Comparison of ENCODE assay signal across 8 cellular contexts in the genomic region with DNA sequence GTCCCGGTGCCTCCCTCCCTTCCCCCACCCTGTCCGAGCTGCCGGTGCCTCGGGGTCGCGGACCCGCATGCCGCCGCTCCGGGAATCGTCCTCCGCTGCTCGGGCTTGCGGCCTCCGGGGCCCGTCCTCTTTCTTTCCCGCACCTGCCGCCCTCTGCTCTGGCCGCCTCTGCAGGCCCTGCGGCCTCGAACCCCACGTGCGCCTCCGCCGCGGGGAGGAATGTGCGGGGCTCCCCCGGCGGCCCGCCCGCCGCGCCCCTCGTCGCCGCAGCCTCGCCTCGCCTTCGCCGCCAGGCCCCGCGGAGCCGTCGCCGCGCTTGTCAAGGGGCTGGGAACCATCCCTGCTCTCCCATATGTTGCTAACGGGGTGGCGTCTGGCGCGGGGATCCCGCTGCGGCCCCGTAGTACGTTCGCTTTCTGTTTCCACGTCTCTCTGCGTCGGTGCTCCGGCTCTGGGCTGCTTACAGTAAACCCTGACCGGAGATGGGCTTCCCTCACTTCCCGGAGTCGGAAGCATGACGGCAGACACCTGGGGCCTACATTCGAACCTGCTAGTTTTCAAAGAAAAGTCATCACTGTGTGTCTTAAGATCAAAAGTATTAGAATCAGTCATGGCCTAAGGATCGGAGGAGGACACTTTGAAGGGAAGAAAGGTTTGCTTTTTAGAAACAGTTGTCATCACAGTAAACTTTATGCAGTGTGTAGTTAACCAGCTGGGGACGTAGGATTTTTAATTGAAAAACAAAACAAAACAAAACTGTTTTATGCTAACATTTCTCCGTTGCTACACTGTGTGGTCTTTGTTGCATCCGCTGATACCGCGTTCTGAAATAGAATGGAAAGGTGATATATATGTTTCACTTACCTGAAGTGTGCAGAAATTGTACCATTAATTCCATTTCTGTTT.
DNase-seq lines count a peak whose midpoint lies in the region; ATAC-seq and TF ChIP-seq lines count a peak whose summit lies in the region.

No MANE protein-coding gene starts in this region.

- peaks cover 3 to 14% (median 11%) of the 10 kb centered on the region in 11 experiments; a peak in 18 of 22 replicates for H3K36me3 ChIP-seq in BLaER1 treated with 17β-estradiol and CSF1 and Interleukin-3, amounts not matched to agents 10 nM and 100 nM
- H3K36me3 ChIP-seq in NT2/D1 (ENCODE audit: insufficient read depth, insufficient read length, low read length), result peaks cover 15% of the 10 kb centered on the region
- no peaks in the 10 kb centered on the region for H3K36me3 ChIP-seq in esophagus squamous epithelium
- H3K36me3 ChIP-seq in naive thymus-derived CD4-positive, alpha-beta T cell (ENCODE audit: control insufficient read depth in 2 of 3, insufficient read depth in 3 of 3, low read length in 3 of 3), result peaks cover 0 to 5% (median 0%) of the 10 kb centered on the region in 3 experiments

- POLR2A ChIA-PET in naive thymus-derived CD4-positive, alpha-beta T cell (lab: Charles Lee), result interaction anchor here (1.0 to 2.9 kb wide), 8 partner anchors 8 to 856 kb away, joined by 3 to 22 read pairs (median 4); partner anchors contain the start of genes DBT, EXTL2, SASS6 and SLC35A3

- H3K4me2 ChIP-seq in BLaER1 treated with 17β-estradiol and CSF1 and Interleukin-3, amounts not matched to agents 10 nM and 100 nM, result peak overlapping the region; percentile 60 to 95 (median 82)

- peak overlapping the region; percentile 97 for H3K4me3 Mint-ChIP-seq in activated T-cell treated with anti-CD3 and anti-CD28 coated beads, Interleukin-2, amount 50 U/mL, for 4 hours
- H3K4me3 Mint-ChIP-seq in naive thymus-derived CD4-positive, alpha-beta T cell, result peak overlapping the region; percentile 93 to 99 (median 97)
- peak overlapping the region; percentile 92 to 97 for H3K4me3 Mint-ChIP-seq in stimulated activated naive B cell treated with anti-CD40 and anti-IgM and Interleukin-4, amounts not matched to agents 10 μg/mL and 1 μg/mL and 100 μg/mL, for 72 hours

- TF ChIP-seq CTCF in esophagus squamous epithelium (IDR thresholded peaks at IDR 0.05), result peak in 1 of 6 experiments; percentile 10

- peak; percentile 48 for ATAC-seq in GM19043 (IDR thresholded peaks at IDR 0.05; ENCODE audit: low read depth, unreplicated experiment)
- peak; percentile 51 for ATAC-seq in HG03354 (IDR thresholded peaks at IDR 0.05; ENCODE audit: poor library complexity, severe bottlenecking, unreplicated experiment)
- ATAC-seq in activated T-cell treated with anti-CD3 and anti-CD28 coated beads, Interleukin-2, amount 50 U/mL, for 4 hours, result peak; percentile 75 to 81
- peak; percentile 69 for ATAC-seq in naive thymus-derived CD4-positive, alpha-beta T cell
- peak; percentile 58 to 62 for ATAC-seq in stimulated activated naive B cell treated with anti-CD40 and anti-IgM and Interleukin-4, amounts not matched to agents 10 μg/mL and 1 μg/mL and 100 μg/mL, for 72 hours (replicated peaks)

- H3K27me3 Mint-ChIP-seq in activated T-cell treated with anti-CD3 and anti-CD28 coated beads, Interleukin-2, amount 50 U/mL, for 4 hours (ENCODE audit: low read depth), result no peaks in the 10 kb centered on the region
- H3K27me3 Mint-ChIP-seq in naive thymus-derived CD4-positive, alpha-beta T cell, result no peaks in the 10 kb centered on the region
- H3K27me3 Mint-ChIP-seq in stimulated activated naive B cell treated with anti-CD40 and anti-IgM and Interleukin-4, amounts not matched to agents 10 μg/mL and 1 μg/mL and 100 μg/mL, for 72 hours, result no peaks in the 10 kb centered on the region

- peak overlapping the region; percentile 94 to 99 (median 97) for H3K27ac ChIP-seq in BLaER1 treated with 17β-estradiol and CSF1 and Interleukin-3, amounts not matched to agents 10 nM and 100 nM
- peak overlapping the region; percentile 91 to 100 (median 97) for H3K27ac ChIP-seq in esophagus squamous epithelium
- H3K27ac ChIP-seq in naive thymus-derived CD4-positive, alpha-beta T cell (ENCODE audit: low read depth, low read length), result peak overlapping the region; percentile 99

- H3K4me3 ChIP-seq in BLaER1 treated with 17β-estradiol and CSF1 and Interleukin-3, amounts not matched to agents 10 nM and 100 nM, result peak overlapping the region; percentile 83 to 99 (median 94)
- H3K4me3 ChIP-seq in NT2/D1 (ENCODE audit: insufficient read length, low read depth), result peak overlapping the region; percentile 87
- H3K4me3 ChIP-seq in esophagus squamous epithelium, result peak overlapping the region; percentile 60 to 93 (median 86)
- peak overlapping the region; percentile 70 for H3K4me3 ChIP-seq in naive thymus-derived CD4-positive, alpha-beta T cell (ENCODE audit: low read length)

- peaks cover 54% of the 10 kb centered on the region for H3K4me1 Mint-ChIP-seq in activated T-cell treated with anti-CD3 and anti-CD28 coated beads, Interleukin-2, amount 50 U/mL, for 4 hours (ENCODE audit: low read depth)
- peaks cover 32 to 74% (median 61%) of the 10 kb centered on the region in 7 donors for H3K4me1 Mint-ChIP-seq in naive thymus-derived CD4-positive, alpha-beta T cell
- peaks cover 22 to 50% of the 10 kb centered on the region in 2 donors for H3K4me1 Mint-ChIP-seq in stimulated activated naive B cell treated with anti-CD40 and anti-IgM and Interleukin-4, amounts not matched to agents 10 μg/mL and 1 μg/mL and 100 μg/mL, for 72 hours

- DNase-seq in NT2/D1 (ENCODE audit: low read depth, low spot score) (no peak), esophagus squamous epithelium (lab: John Stamatoyannopoulos, UW) (peak; percentile 5)
- peak; percentile 71 for DNase-seq in activated T-cell treated with anti-CD3 and anti-CD28 coated beads, Interleukin-2, amount 50 U/mL, for 4 hours
- DNase-seq in naive thymus-derived CD4-positive, alpha-beta T cell, result peak; percentile 57 to 91 (median 83)
- DNase-seq in stimulated activated naive B cell treated with anti-CD40 and anti-IgM and Interleukin-4, amounts not matched to agents 10 μg/mL and 1 μg/mL and 100 μg/mL, for 72 hours, result peak; percentile 65

- CTCF ChIA-PET in naive thymus-derived CD4-positive, alpha-beta T cell (lab: Charles Lee), result no interaction called here

- peak overlapping the region; percentile 97 to 100 (median 99) for H3K27ac Mint-ChIP-seq in naive thymus-derived CD4-positive, alpha-beta T cell
- peak overlapping the region; percentile 99 for H3K27ac Mint-ChIP-seq in stimulated activated naive B cell treated with anti-CD40 and anti-IgM and Interleukin-4, amounts not matched to agents 10 μg/mL and 1 μg/mL and 100 μg/mL, for 72 hours

- intact Hi-C loops in esophagus squamous epithelium (cut with DNase I), result no loop called here
- intact Hi-C loops in naive thymus-derived CD4-positive, alpha-beta T cell (cut with micrococcal nuclease), result loop anchor here (1.0 to 5.0 kb wide), 21 partner anchors 8 to 1199 kb away; partner anchors contain the start of genes AGL (in 2 of the 2), DBT (in 2 of the 2), RTCA (in 2 of the 2) and SLC35A3 (in 2 of the 2)

- H3K9me3 Mint-ChIP-seq in activated T-cell treated with anti-CD3 and anti-CD28 coated beads, Interleukin-2, amount 50 U/mL, for 4 hours, result no peaks in the 10 kb centered on the region
- H3K9me3 Mint-ChIP-seq in naive thymus-derived CD4-positive, alpha-beta T cell, result peaks cover 0 to 1% (median 0%) of the 10 kb centered on the region in 11 donors
- peaks cover 0 to 2% of the 10 kb centered on the region in 2 donors for H3K9me3 Mint-ChIP-seq in stimulated activated naive B cell treated with anti-CD40 and anti-IgM and Interleukin-4, amounts not matched to agents 10 μg/mL and 1 μg/mL and 100 μg/mL, for 72 hours

- H3K27me3 ChIP-seq in BLaER1 treated with 17β-estradiol and CSF1 and Interleukin-3, amounts not matched to agents 10 nM and 100 nM, result no peaks in the 10 kb centered on the region
- no peaks in the 10 kb centered on the region for H3K27me3 ChIP-seq in NT2/D1 (ENCODE audit: insufficient read depth, insufficient read length)
- no peaks in the 10 kb centered on the region for H3K27me3 ChIP-seq in esophagus squamous epithelium
- H3K27me3 ChIP-seq in naive thymus-derived CD4-positive, alpha-beta T cell (ENCODE audit: control insufficient read depth in 2 of 2, insufficient read depth in 2 of 2, low read length in 2 of 2), result no peaks in the 10 kb centered on the region

- peaks cover 14% of the 10 kb centered on the region for H3K36me3 Mint-ChIP-seq in activated T-cell treated with anti-CD3 and anti-CD28 coated beads, Interleukin-2, amount 50 U/mL, for 4 hours (ENCODE audit: insufficient read depth)
- peaks cover 0 to 16% (median 7%) of the 10 kb centered on the region in 5 donors for H3K36me3 Mint-ChIP-seq in naive thymus-derived CD4-positive, alpha-beta T cell
- peaks cover 13 to 26% of the 10 kb centered on the region in 2 donors for H3K36me3 Mint-ChIP-seq in stimulated activated naive B cell treated with anti-CD40 and anti-IgM and Interleukin-4, amounts not matched to agents 10 μg/mL and 1 μg/mL and 100 μg/mL, for 72 hours

- H4K20me1 ChIP-seq in BLaER1 treated with 17β-estradiol and CSF1 and Interleukin-3, amounts not matched to agents 10 nM and 100 nM, result peaks cover 21 to 53% (median 40%) of the 10 kb centered on the region in 11 experiments; a peak in 20 of 22 replicates

- peak overlapping the region; percentile 95 to 99 (median 98) for H3K9ac ChIP-seq in BLaER1 treated with 17β-estradiol and CSF1 and Interleukin-3, amounts not matched to agents 10 nM and 100 nM
- peak overlapping the region; percentile 97 for H3K9ac ChIP-seq in NT2/D1 (ENCODE audit: insufficient read length, low read depth)

- TF ChIP-seq POLR2A in esophagus squamous epithelium (IDR thresholded peaks at IDR 0.05), result peak in 2 of 4 donors; percentile 14 to 41

- WGBS in esophagus squamous epithelium, 2 donors, result 0% methylated on average over 25 to 30 of the region's 70 CpGs

- peaks cover 0 to 4% (median 3%) of the 10 kb centered on the region in 11 experiments; a peak in 15 of 22 replicates for H3K9me3 ChIP-seq in BLaER1 treated with 17β-estradiol and CSF1 and Interleukin-3, amounts not matched to agents 10 nM and 100 nM (replicated peaks in 1 of 11)
- H3K9me3 ChIP-seq in NT2/D1 (ENCODE audit: insufficient read depth, low read length), result peaks cover 4% of the 10 kb centered on the region
- no peaks in the 10 kb centered on the region for H3K9me3 ChIP-seq in esophagus squamous epithelium
- no peaks in the 10 kb centered on the region for H3K9me3 ChIP-seq in naive thymus-derived CD4-positive, alpha-beta T cell (ENCODE audit: control insufficient read depth in 2 of 3, low read length in 3 of 3)

- peaks cover 19 to 46% (median 31%) of the 10 kb centered on the region in 10 experiments for H3K4me1 ChIP-seq in BLaER1 treated with 17β-estradiol and CSF1 and Interleukin-3, amounts not matched to agents 10 nM and 100 nM
- H3K4me1 ChIP-seq in NT2/D1 (ENCODE audit: insufficient read depth, insufficient read length) (no peaks in the 10 kb centered on the region), esophagus squamous epithelium (peaks cover 0 to 69% (median 31%) of the 10 kb centered on the region in 3 donors)
- H3K4me1 ChIP-seq in naive thymus-derived CD4-positive, alpha-beta T cell (ENCODE audit: control insufficient read depth in 2 of 2, insufficient read depth in 2 of 2, low read length in 2 of 2), result peaks cover 22 to 33% of the 10 kb centered on the region in 2 donors
